Comparison of ENCODE assay signal across 8 cellular contexts in the genomic region with DNA sequence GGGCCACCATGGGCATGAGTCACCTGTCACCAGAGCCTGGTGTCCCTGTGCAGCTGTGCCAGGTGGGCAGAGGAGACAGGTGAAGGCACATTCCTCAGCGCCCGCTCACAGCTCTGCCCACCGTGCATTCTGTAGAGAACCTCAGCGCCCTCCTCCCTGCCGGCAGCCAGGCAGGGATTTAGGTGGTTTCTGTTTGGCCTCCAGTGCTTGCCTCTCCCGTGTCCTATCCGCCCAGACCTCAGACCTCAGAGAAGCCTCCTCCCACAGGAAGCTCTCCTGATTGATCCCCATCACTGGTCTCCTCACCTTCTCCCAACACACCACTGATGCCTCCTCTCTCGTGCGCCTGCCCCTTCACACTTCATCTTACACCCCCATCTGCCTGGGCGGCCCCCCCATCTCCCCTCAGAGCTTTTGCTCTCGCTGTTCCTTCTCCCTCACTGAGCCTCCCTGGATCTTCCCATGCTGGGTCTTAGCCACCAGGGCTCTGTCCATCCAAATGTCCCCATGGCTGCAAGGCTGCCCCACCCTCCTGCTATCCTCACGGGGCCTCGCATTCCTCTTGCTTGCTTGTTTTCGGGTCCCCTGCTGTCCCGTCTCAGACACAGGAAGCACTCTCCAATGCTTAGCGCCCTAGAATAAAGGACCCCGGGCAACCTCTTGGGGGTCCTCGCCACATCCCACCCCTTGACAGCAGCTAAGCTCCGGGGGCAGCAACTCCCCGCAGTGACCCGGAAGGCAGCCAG. TPM values are rescaled to one million over a fixed set of nuclear protein-coding genes. Genes with fewer than 3 reads are reported as not detected.
A peak's percentile ranks its signal among the peaks of the same experiment; 100 is the strongest.
DNase-seq lines count a peak whose midpoint lies in the region; ATAC-seq and TF ChIP-seq lines count a peak whose summit lies in the region.

No MANE protein-coding gene starts in this region.

- H3K27ac ChIP-seq in right atrium auricular region (peak overlapping the region; percentile 91 to 95), muscle layer of duodenum (ENCODE audit: low read length) (peak overlapping the region; percentile 40), vagina (peak overlapping the region; percentile 90)

- H3K4me3 ChIP-seq in right atrium auricular region (no peak overlapping the region), adipocyte (ENCODE audit: low read length) (no peak overlapping the region), muscle layer of duodenum (ENCODE audit: low read depth in 1 of 2, low read length in 2 of 2) (no peak overlapping the region), vagina (no peak overlapping the region)

- peak overlapping the region; percentile 86 for H3K9ac ChIP-seq in adipocyte (ENCODE audit: low read length)

- no peak for TF ChIP-seq POLR2A in vagina (IDR thresholded peaks at IDR 0.05)

- H3K36me3 ChIP-seq in right atrium auricular region (no peaks in the 10 kb centered on the region), adipocyte (ENCODE audit: control insufficient read depth, insufficient read depth, low read length, severe bottlenecking) (no peaks in the 10 kb centered on the region), muscle layer of duodenum (ENCODE audit: control insufficient read depth in 1 of 2, insufficient read depth in 2 of 2, low read length in 2 of 2) (peaks cover 0 to 4% of the 10 kb centered on the region in 2 donors), vagina (no peaks in the 10 kb centered on the region)

- ATAC-seq in left ventricle myocardium superior (no peak), GM21528 (IDR thresholded peaks at IDR 0.05; ENCODE audit: low FRiP score, unreplicated experiment) (no peak), GM18502 (IDR thresholded peaks at IDR 0.05; ENCODE audit: poor library complexity, unreplicated experiment) (no peak)

- H3K4me1 ChIP-seq in right atrium auricular region (peaks cover 0 to 98% of the 10 kb centered on the region in 2 donors), adipocyte (ENCODE audit: control insufficient read depth, insufficient read depth, low read length) (peaks cover 64% of the 10 kb centered on the region), muscle layer of duodenum (ENCODE audit: control insufficient read depth in 1 of 2, insufficient read depth in 2 of 2, low read length in 2 of 2) (peaks cover 37 to 70% of the 10 kb centered on the region in 2 donors), vagina (peaks cover 96% of the 10 kb centered on the region)

- H3K9me3 ChIP-seq in right atrium auricular region = no peaks in the 10 kb centered on the region
- H3K9me3 ChIP-seq in adipocyte (ENCODE audit: control insufficient read depth, low read length) = no peaks in the 10 kb centered on the region
- no peaks in the 10 kb centered on the region for H3K9me3 ChIP-seq in muscle layer of duodenum (ENCODE audit: control insufficient read depth in 1 of 2, low read length in 2 of 2)
- no peaks in the 10 kb centered on the region for H3K9me3 ChIP-seq in vagina

- DNase-seq in right atrium auricular region (ENCODE audit: low spot score) (no peak), left ventricle myocardium superior (no peak), adipocyte (ENCODE audit: low read depth) (no peak), vagina (ENCODE audit: extremely low spot score in 2 of 2) (no peak), UCSD-AML1 (lab: John Stamatoyannopoulos, UW; ENCODE audit: unreplicated experiment) (no peak)

- H3K27me3 ChIP-seq in right atrium auricular region (no peaks in the 10 kb centered on the region), adipocyte (replicated peaks; ENCODE audit: control insufficient read depth, insufficient read depth, low read length) (no peaks in the 10 kb centered on the region), muscle layer of duodenum (ENCODE audit: low read depth, low read length) (no peaks in the 10 kb centered on the region), vagina (no peaks in the 10 kb centered on the region)

- intact Hi-C loops in left ventricle myocardium superior (cut with micrococcal nuclease) (no loop called here), vagina (cut with DNase I) (no loop called here)

- TF ChIP-seq CTCF in right atrium auricular region (IDR thresholded peaks at IDR 0.05) (no peak), vagina (IDR thresholded peaks at IDR 0.05) (no peak)

RNA-seq across cellular contexts. Expression of gene SH3GL1, which starts 23.9 kb away (rescaled TPM):
- 10 to 100 TPM; 17.5 to 31.9 TPM for total RNA-seq in right atrium auricular region
- 19.1 TPM for total RNA-seq in left ventricle myocardium superior
- 65.6 TPM for total RNA-seq in vagina

RNA-seq across cellular contexts. Expression of gene CHAF1A, which starts 26.0 kb away (rescaled TPM):
- total RNA-seq in right atrium auricular region (1 to 10 TPM; 2.6 to 5.0 TPM), left ventricle myocardium superior (7.2 TPM), vagina (21.4 TPM)

RNA-seq across cellular contexts. Expression of gene MPND, which starts 33.1 kb away (rescaled TPM):
- total RNA-seq in right atrium auricular region = 1 to 10 TPM; 6.2 to 7.3 TPM
- 19.2 TPM for total RNA-seq in left ventricle myocardium superior
- 10.1 TPM for total RNA-seq in vagina

RNA-seq across cellular contexts. Expression of gene STAP2, which starts 37.8 kb away (rescaled TPM):
- total RNA-seq in right atrium auricular region (10 to 100 TPM in 1 of 2 donors, 1 to 10 TPM in 1; 4.8 to 11.8 TPM), left ventricle myocardium superior (4.2 TPM), vagina (29.2 TPM)

Comparison
In these comparisons a context has a peak if more than half of its experiments do, and no peak if none do; other contexts are left out.
1. H3K27ac ChIP-seq: peak in every context shown above with its lines; median percentile 93 in right atrium auricular region; 90 in vagina; 40 in muscle layer of duodenum.